ENCODE assay signal across 23 cellular contexts in the genomic region with DNA sequence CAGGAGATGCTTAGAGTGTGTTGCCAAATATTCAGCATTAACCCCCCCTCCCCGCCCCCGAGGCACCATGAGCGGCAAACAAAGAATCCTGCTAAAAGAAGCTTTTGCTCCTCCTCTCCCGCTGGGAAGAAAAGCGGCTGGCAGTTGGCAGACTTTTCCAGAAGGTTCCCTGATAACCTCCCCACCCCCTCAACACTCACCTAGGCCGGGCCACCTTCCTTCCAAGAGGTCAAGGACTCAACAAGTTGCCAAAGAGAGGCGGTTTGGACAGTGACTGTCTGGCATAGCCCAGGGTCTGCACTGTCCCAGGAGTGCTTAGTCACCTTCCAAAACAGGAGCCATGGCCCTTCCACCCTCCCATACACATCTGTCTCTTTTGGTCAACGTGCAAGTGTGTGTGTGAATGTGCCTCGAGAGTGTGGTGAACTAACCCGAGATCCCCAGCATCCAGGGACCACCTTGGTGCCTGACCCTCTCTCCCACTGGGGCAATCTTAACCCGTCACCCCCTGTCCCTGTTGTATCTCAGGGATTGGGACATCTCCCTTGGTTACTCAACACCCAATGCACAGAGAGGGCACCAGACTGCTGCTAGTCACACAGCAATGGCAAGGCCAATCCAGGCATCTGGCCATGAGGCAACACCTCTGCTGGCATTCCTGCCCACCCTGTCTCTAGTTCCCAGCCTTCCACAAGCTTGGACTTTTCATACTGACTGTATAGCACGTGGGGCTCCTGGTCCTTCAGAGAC. TPM values are rescaled to one million over a fixed set of nuclear protein-coding genes. Genes with fewer than 3 reads are reported as not detected.
DNase-seq lines count a peak whose midpoint lies in the region; ATAC-seq, FAIRE-seq and TF ChIP-seq lines count a peak whose summit lies in the region.
"Had no signal": no experiment of that assay in that cellular context is flagged by ENCODE, and none has a peak within 500 bp of the region (broad histone marks: within the 10 kb centered on the region; RNA-seq: fewer than 3 reads in every experiment).

No MANE protein-coding gene starts in this region.

- H2BK5ac ChIP-seq in IMR-90 (ENCODE audit: low read depth, low read length, poor library complexity, severe bottlenecking): no peak overlapping the region

- H3K9ac ChIP-seq in IMR-90 (ENCODE audit: low read depth, low read length): peak overlapping the region; percentile 27; the same call in 1 of the 2 replicates
- H3K9ac ChIP-seq in endodermal cell (ENCODE audit: extremely low read depth, low read length, poor library complexity, severe bottlenecking): no peak overlapping the region
- H3K9ac ChIP-seq: parathyroid adenoma had no signal

- H2BK20ac ChIP-seq in IMR-90 (ENCODE audit: low read depth, low read length): peak overlapping the region; percentile 30; the same call in 1 of the 2 replicates

- peak overlapping the region; percentile 37 for H2BK120ac ChIP-seq in IMR-90 (ENCODE audit: low read depth, low read length)

- H3K9me1 ChIP-seq in IMR-90 (ENCODE audit: insufficient read depth, low read length): peaks cover 5% of the 10 kb centered on the region; the same call in 1 of the 2 replicates

- H3K4me3 ChIP-seq in IMR-90 (ENCODE audit: insufficient read depth, low read depth, low read length) (no peak overlapping the region), endodermal cell (ENCODE audit: low read length) (no peak overlapping the region), pancreas (no peak overlapping the region)
- H3K4me3 ChIP-seq: breast epithelium, coronary artery, upper lobe of left lung had no signal

- H3K27ac ChIP-seq in IMR-90 (ENCODE audit: insufficient read depth, low read length) (no peak overlapping the region), endodermal cell (ENCODE audit: low read depth, low read length) (no peak overlapping the region), pancreas (peak overlapping the region in 1 of 4 donors; percentile 7)
- H3K27ac ChIP-seq: breast epithelium, coronary artery, parathyroid adenoma, upper lobe of left lung, VCaP had no signal

- H3K9me3 ChIP-seq in IMR-90 (ENCODE audit: control insufficient read depth, insufficient read depth, low read length) (no peaks in the 10 kb centered on the region), endodermal cell (ENCODE audit: control insufficient read depth, low read length) (no peaks in the 10 kb centered on the region), pancreas (no peaks in the 10 kb centered on the region)
- H3K9me3 ChIP-seq: breast epithelium, upper lobe of left lung had no signal

- dilution Hi-C loops in IMR-90 (cut with HindIII; ENCODE audit: low sequenced_read_pairs, unreplicated experiment): no loop called here

- intact Hi-C loops in IMR-90 (cut with micrococcal nuclease) (no loop called here), pancreas (cut with DNase I) (loop anchor here in 1 of 3 donors (10.0 kb wide), 1 partner anchor 164 kb away; no protein-coding TSS in a partner anchor)

- H3K27me3 ChIP-seq in IMR-90 (ENCODE audit: control insufficient read depth, insufficient read depth, low read length) (no peaks in the 10 kb centered on the region), endodermal cell (ENCODE audit: control insufficient read depth, insufficient read depth, low read length, poor library complexity, severe bottlenecking) (no peaks in the 10 kb centered on the region), pancreas (no peaks in the 10 kb centered on the region)
- H3K27me3 ChIP-seq: breast epithelium, upper lobe of left lung had no signal

- H3K4me1 Mint-ChIP-seq in endodermal cell: peaks cover 12% of the 10 kb centered on the region
- H3K4me1 Mint-ChIP-seq: naive thymus-derived CD8-positive, alpha-beta T cell had no signal

- peak overlapping the region; percentile 70; the same call in 2 of the 3 replicates for H2BK15ac ChIP-seq in IMR-90 (ENCODE audit: low read depth, low read length)

- peak overlapping the region; percentile 65 for H3K14ac ChIP-seq in IMR-90 (replicated peaks; ENCODE audit: low read depth, low read length)

- in situ Hi-C loops in IMR-90 (cut with MboI; ENCODE audit: low sequenced_read_pairs): no loop called here

- H3K18ac ChIP-seq in IMR-90 (ENCODE audit: low read depth, low read length): peak overlapping the region; percentile 33; the same call in 1 of the 2 replicates

- no TSS peak for BruUV-seq in IMR-90 (replicated peaks; lab: Mats Ljungman, UMichigan)

- no peaks in the 10 kb centered on the region for H3K79me1 ChIP-seq in IMR-90 (ENCODE audit: low read depth in 1 of 2, low read length in 2 of 2)

- H2AK9ac ChIP-seq in IMR-90 (replicated peaks; ENCODE audit: low read depth, low read length, poor library complexity): peak overlapping the region; percentile 17

- 36% methylated on average over 6 of the region's 12 CpGs; no CpG with 5 or more reads in 1 of the 2 experiments for WGBS in IMR-90 (ENCODE audit: extremely low coverage in 2 of 2, insufficient read length in 1 of 2), 2 experiments
- WGBS in endodermal cell (ENCODE audit: insufficient coverage in 1 of 2, insufficient read length in 1 of 2), 2 experiments: 55 to 100% methylated on average over 1 to 12 of the region's 12 CpGs
- WGBS in pancreas, 2 donors: 26 to 30% methylated on average over 12 of the region's 12 CpGs

- no peaks in the 10 kb centered on the region for H3K27me3 Mint-ChIP-seq in endodermal cell (ENCODE audit: insufficient read depth)
- H3K27me3 Mint-ChIP-seq: CD4-positive, alpha-beta T cell had no signal

- H4K20me1 ChIP-seq in IMR-90 (ENCODE audit: insufficient read depth, low read length): no peaks in the 10 kb centered on the region

- H3K4me1 ChIP-seq in IMR-90 (ENCODE audit: control insufficient read depth, insufficient read depth, low read length) (peaks cover 12% of the 10 kb centered on the region), endodermal cell (ENCODE audit: control insufficient read depth, insufficient read depth, low read length) (peaks cover 12% of the 10 kb centered on the region), pancreas (peaks cover 21 to 32% (median 30%) of the 10 kb centered on the region in 3 donors)
- H3K4me1 ChIP-seq: breast epithelium, parathyroid adenoma, upper lobe of left lung had no signal

- H3K4me2 ChIP-seq in IMR-90 (ENCODE audit: low read depth, low read length): no peak overlapping the region; the same call in 1 of the 2 replicates

- peak overlapping the region; percentile 76 for H2AK5ac ChIP-seq in IMR-90 (ENCODE audit: low read depth, low read length)

- H4K91ac ChIP-seq in IMR-90 (ENCODE audit: insufficient read depth, low read depth, low read length): peak overlapping the region; percentile 62

- no peak overlapping the region; the same call in 1 of the 2 replicates for H4K5ac ChIP-seq in IMR-90 (ENCODE audit: low read depth, low read length)

- H3K23ac ChIP-seq in IMR-90 (ENCODE audit: low read depth, low read length): peak overlapping the region; percentile 42; the same call in 1 of the 2 replicates

- no peak overlapping the region for H3K4me3 Mint-ChIP-seq in endodermal cell
- H3K4me3 Mint-ChIP-seq: CD4-positive, alpha-beta T cell; naive thymus-derived CD8-positive, alpha-beta T cell; T-helper 2 cell treated with Interferon-gamma antibody and Interleukin-4, amounts not matched to agents 5 μg/mL and 100 μg/mL, for 36 hours had no signal

- TF ChIP-seq RAD21 in IMR-90 (IDR thresholded peaks at IDR 0.05; ENCODE audit: low read length): no peak

- H3K36me3 ChIP-seq in IMR-90 (ENCODE audit: control insufficient read depth, insufficient read depth, low read length): no peaks in the 10 kb centered on the region
- no peaks in the 10 kb centered on the region for H3K36me3 ChIP-seq in endodermal cell (ENCODE audit: control insufficient read depth, insufficient read depth, low read length)
- H3K36me3 ChIP-seq in pancreas: no peaks in the 10 kb centered on the region
- H3K36me3 ChIP-seq: breast epithelium, upper lobe of left lung had no signal

- DNase-seq in COR-L47 (lab: John Stamatoyannopoulos, UW) (peak; percentile 27), IMR-90 (no peak), endodermal cell (no peak), pancreas (peak in 5 of 6 donors; percentile 75 to 89 (median 87)), GM19239 (ENCODE audit: insufficient read length, low spot score) (no peak), SHP77 (lab: John Stamatoyannopoulos, UW) (no peak), Kasumi-1 (lab: John Stamatoyannopoulos, UW) (no peak)
- DNase-seq: CD4-positive, alpha-beta T cell; left colon; naive thymus-derived CD8-positive, alpha-beta T cell; NCI-H1048; NCI-H187 treated with DMSO at 0.1 percent for 48 hours; NK-92 treated with Interleukin-12 subunit alpha and Interleukin-12 subunit beta, amount 100 ng/mL, for 24 hours; stimulated activated CD8-positive, alpha-beta memory T cell treated with anti-CD3 and anti-CD28 coated beads, Interleukin-4, amount 100 ng/mL, for 48 hours; upper lobe of left lung had no signal

- TF ChIP-seq POLR2A in IMR-90 (IDR thresholded peaks at IDR 0.05; ENCODE audit: low read depth, low read length): no peak

- H3K4ac ChIP-seq in IMR-90 (ENCODE audit: low read depth, low read length): peak overlapping the region; percentile 54

- CTCF ChIA-PET in IMR-90 (lab: Yijun Ruan, JAX): no interaction called here

- H3K27ac Mint-ChIP-seq in endodermal cell: peak overlapping the region; percentile 80
- H3K27ac Mint-ChIP-seq: CD4-positive, alpha-beta T cell; T-helper 2 cell treated with Interferon-gamma antibody and Interleukin-4, amounts not matched to agents 5 μg/mL and 100 μg/mL, for 36 hours had no signal

- FAIRE-seq in pancreas (lab: Jason Lieb, UNC): no peak
- FAIRE-seq in GM19239 (lab: Jason Lieb, UNC): no peak

- H4K8ac ChIP-seq in IMR-90 (ENCODE audit: low read depth in 2 of 2, low read length in 2 of 2): peak overlapping the region in 1 of 2 experiments; percentile 49; a peak in 2 of 4 replicates

- H3K9me3 Mint-ChIP-seq in endodermal cell: no peaks in the 10 kb centered on the region
- H3K9me3 Mint-ChIP-seq: CD4-positive, alpha-beta T cell; naive thymus-derived CD8-positive, alpha-beta T cell; T-helper 2 cell treated with Interferon-gamma antibody and Interleukin-4, amounts not matched to agents 5 μg/mL and 100 μg/mL, for 36 hours had no signal

- H2AFZ ChIP-seq in IMR-90 (replicated peaks; ENCODE audit: low read length, poor library complexity): peak overlapping the region; percentile 67
- H2AFZ ChIP-seq: parathyroid adenoma had no signal

- H3K56ac ChIP-seq in IMR-90 (ENCODE audit: extremely low read depth, insufficient read depth, low read length): no peak overlapping the region

- ATAC-seq in IMR-90 (ENCODE audit: low read depth): peak; percentile 15; the same call in 1 of the 2 replicates
- ATAC-seq in pancreas: peak; percentile 69 to 85 (median 77)
- ATAC-seq: left colon; naive thymus-derived CD8-positive, alpha-beta T cell; Panc1; sciatic nerve had no signal

- POLR2A ChIA-PET in IMR-90 (lab: Charles Lee; ENCODE audit: unreplicated experiment): no interaction called here

- TF ChIP-seq CTCF in IMR-90 (conservative IDR thresholded peaks at IDR 0.05; ENCODE audit: low read depth, low read length): no peak
- TF ChIP-seq CTCF in endodermal cell (conservative IDR thresholded peaks at IDR 0.05): no peak
- TF ChIP-seq CTCF in pancreas (IDR thresholded peaks at IDR 0.05): no peak

- H3K36me3 Mint-ChIP-seq in endodermal cell (ENCODE audit: low read depth): no peaks in the 10 kb centered on the region
- H3K36me3 Mint-ChIP-seq: naive thymus-derived CD8-positive, alpha-beta T cell had no signal

RNA-seq across cellular contexts. Expression of gene CAMK2A, which starts 18.9 kb away (rescaled TPM):
- under 0.01 and 0.18 TPM in 2 replicates for total RNA-seq in IMR-90 (2012; rRNA removed)
- 0.17 and 0.19 TPM in 2 replicates for polyA plus RNA-seq in IMR-90 (2012; rRNA removed)
- polyA plus RNA-seq in IMR-90 (2012; cell fraction: cytosol; rRNA removed): 0.11 and 0.24 TPM in 2 replicates
- 1.5 and 2.4 TPM in 2 replicates for polyA plus RNA-seq in IMR-90 (2012; cell fraction: nucleus; rRNA removed; ENCODE audit: low replicate concordance)
- under 1 TPM; 0.31 to 0.49 TPM for total RNA-seq in endodermal cell
- 1.6 TPM for polyA plus RNA-seq in endodermal cell (2013, experiment 1 of 2)
- 1.6 TPM for polyA plus RNA-seq in endodermal cell (2013, experiment 2 of 2)
- total RNA-seq in pancreas: under 1 TPM in 4 of 6 donors, not detected in 2; 0.03 to 0.19 (median 0.06) TPM
- under 1 TPM in 1 of 2 donors, not detected in 1; 0.12 TPM for polyA plus RNA-seq in pancreas
- total RNA-seq: HT-29; naive thymus-derived CD8-positive, alpha-beta T cell had no signal
- polyA plus RNA-seq: naive thymus-derived CD8-positive, alpha-beta T cell had no signal

RNA-seq across cellular contexts. Expression of gene ARSI, which starts 32.0 kb away (rescaled TPM):
- total RNA-seq in IMR-90 (2012; rRNA removed) (15.0 and 15.2 TPM in 2 replicates), endodermal cell (1 to 10 TPM; 2.4 to 2.7 TPM), pancreas (under 1 TPM in 5 of 6 donors, not detected in 1; 0.14 to 0.87 (median 0.24) TPM)
- polyA plus RNA-seq in IMR-90 (2012; rRNA removed) (14.8 and 15.5 TPM in 2 replicates), pancreas (not detected)
- 10.1 and 22.7 TPM in 2 replicates for polyA plus RNA-seq in IMR-90 (2012; cell fraction: cytosol; rRNA removed)
- 3.4 and 9.5 TPM in 2 replicates for polyA plus RNA-seq in IMR-90 (2012; cell fraction: nucleus; rRNA removed; ENCODE audit: low replicate concordance)
- polyA plus RNA-seq in endodermal cell (2013, experiment 1 of 2): 3.2 TPM
- 3.6 TPM for polyA plus RNA-seq in endodermal cell (2013, experiment 2 of 2)
- total RNA-seq: HT-29; naive thymus-derived CD8-positive, alpha-beta T cell had no signal
- polyA plus RNA-seq: naive thymus-derived CD8-positive, alpha-beta T cell had no signal

Comparison
In these comparisons a context has a peak if more than half of its experiments do, and no peak if none do; other contexts are left out.
1. DNase-seq: peak in COR-L47 (single experiment) and pancreas (5 of 6); none in IMR-90 (single experiment), endodermal cell (single experiment), GM19239 (single experiment), SHP77 (0 of 2) and Kasumi-1 (0 of 2).